In genomic region chr9:37120840-37121335, GRCh38 we compare ENCODE assay signal across 8 cellular contexts. TPM values are rescaled to one million over a fixed set of nuclear protein-coding genes. Genes with fewer than 3 reads are reported as not detected.
DNase-seq lines count a peak whose midpoint lies in the region; ATAC-seq and TF ChIP-seq lines count a peak whose summit lies in the region.
"Not testable (repeated sequence)": the region's sequence is repeated elsewhere in the genome, so short reads cannot be mapped to it uniquely, and the experiment has no call there.

No MANE protein-coding gene starts in this region.

- H3K27me3 ChIP-seq in adrenal gland, suprapubic skin: not testable (repeated sequence)

- ATAC-seq in GM21529 (IDR thresholded peaks at IDR 0.05; ENCODE audit: unreplicated experiment) (peak; percentile 25), HG03196 (IDR thresholded peaks at IDR 0.05; ENCODE audit: unreplicated experiment) (peak; percentile 25)

- not testable (repeated sequence) for TF ChIP-seq POLR2A in adrenal gland (IDR thresholded peaks at IDR 0.05); suprapubic skin (IDR thresholded peaks at IDR 0.05)

- H3K36me3 ChIP-seq in adrenal gland (replicated peaks in 1 of 2); suprapubic skin: not testable (repeated sequence)

- DNase-seq in DMS 273 (lab: John Stamatoyannopoulos, UW; ENCODE audit: unreplicated experiment): peak; percentile 73
- peak; percentile 48 for DNase-seq in RKO (ENCODE audit: low spot score)
- peak in 5 of 7 donors; percentile 43 to 61 (median 53) for DNase-seq in adrenal gland
- DNase-seq in foreskin fibroblast: peak in 1 of 2 donors; percentile 4
- peak; percentile 49 for DNase-seq in myocyte (ENCODE audit: low read depth)
- peak; percentile 79 to 82 for DNase-seq in suprapubic skin (ENCODE audit: low spot score in 2 of 2)

- H3K4me3 ChIP-seq in adrenal gland (peak overlapping the region; percentile 17 to 99 (median 66)), foreskin fibroblast (ENCODE audit: low read depth in 1 of 2, low read length in 2 of 2) (peak overlapping the region; percentile 78 to 84), suprapubic skin (peak overlapping the region; percentile 72)

- WGBS in adrenal gland, 4 donors: 0 to 1% (median 0%) methylated on average over 10 to 23 of the region's 23 CpGs
- 0% methylated on average over 14 of the region's 23 CpGs for WGBS in suprapubic skin

- intact Hi-C loops in adrenal gland (cut with DNase I): not testable (repeated sequence)

- not testable (repeated sequence) for H3K9me3 ChIP-seq in adrenal gland (replicated peaks in 1 of 3); suprapubic skin

- H3K4me1 ChIP-seq in adrenal gland (replicated peaks in 1 of 2) (peaks cover 10 to 22% of the 10 kb centered on the region in 2 donors), suprapubic skin (peaks cover 24% of the 10 kb centered on the region)

- H3K27ac ChIP-seq in adrenal gland (peak overlapping the region; percentile 77 to 98 (median 96)), suprapubic skin (peak overlapping the region; percentile 87)

- not testable (repeated sequence) for TF ChIP-seq EP300 in suprapubic skin (IDR thresholded peaks at IDR 0.05)

- not testable (repeated sequence) for TF ChIP-seq CTCF in adrenal gland (IDR thresholded peaks at IDR 0.05); foreskin fibroblast (IDR thresholded peaks at IDR 0.05; ENCODE audit: low read depth, low read length); suprapubic skin (IDR thresholded peaks at IDR 0.05)

RNA-seq across cellular contexts. Expression of gene ZCCHC7, which starts 0.5 kb away (rescaled TPM):
- total RNA-seq in adrenal gland (10 to 100 TPM in 7 of 8 donors, 1 to 10 TPM in 1; 6.0 to 20.8 (median 16.6) TPM), myocyte (11.9 and 21.0 TPM in 2 replicates), suprapubic skin (10 to 100 TPM; 16.3 to 37.6 (median 20.4) TPM)
- 10 to 100 TPM; 12.4 to 21.3 (median 19.4) TPM for polyA plus RNA-seq in adrenal gland
- polyA plus RNA-seq in myocyte (2012): 8.5 TPM
